In the genomic region with DNA sequence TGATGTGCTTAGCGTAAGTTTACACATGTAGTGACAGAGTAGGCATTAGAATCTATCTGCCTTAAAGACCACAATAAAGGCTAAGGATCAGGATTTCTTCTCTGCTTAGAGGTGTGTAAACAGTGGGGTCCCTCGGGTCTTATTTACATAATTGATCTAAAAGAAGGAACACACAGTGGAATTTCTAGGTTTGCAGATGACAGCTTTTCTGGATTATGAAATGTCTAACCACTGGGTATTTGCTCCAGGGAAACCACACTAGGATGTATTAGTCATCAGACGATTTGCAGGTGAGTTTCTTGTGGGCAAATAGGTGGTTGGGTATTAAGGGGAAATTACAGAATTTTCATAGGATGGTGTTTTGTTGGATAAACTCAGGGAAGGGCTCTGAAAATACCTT, we compare ENCODE assay signal across 13 cellular contexts.
"Had no signal": no experiment of that assay in that cellular context is flagged by ENCODE, and none has a peak within 500 bp of the region (broad histone marks: within the 10 kb centered on the region; RNA-seq: fewer than 3 reads in every experiment).

No MANE protein-coding gene starts in this region.

- H3K4me3 ChIP-seq: coronary artery, prostate gland, sigmoid colon had no signal

- H3K27me3 ChIP-seq: sigmoid colon had no signal

- H3K27ac ChIP-seq: coronary artery, prostate gland, sigmoid colon had no signal

- H3K36me3 ChIP-seq: prostate gland, sigmoid colon had no signal

- ATAC-seq: activated CD8-positive, alpha-beta T cell treated with anti-CD3 and anti-CD28 coated beads for 36 hours; naive thymus-derived CD4-positive, alpha-beta T cell; stimulated activated naive B cell treated with anti-CD40 and anti-IgM and Interleukin-4, amounts not matched to agents 10 μg/mL and 1 μg/mL and 100 μg/mL, for 72 hours had no signal

- H3K9me3 ChIP-seq: prostate gland, sigmoid colon had no signal

- DNase-seq: activated CD4-positive, alpha-beta T cell treated with anti-CD3 and anti-CD28 coated beads for 1 hour; activated CD8-positive, alpha-beta T cell treated with anti-CD3 and anti-CD28 coated beads for 36 hours; activated naive CD4-positive, alpha-beta T cell; caudate nucleus; effector CD8-positive, alpha-beta T cell; hypothalamus; naive thymus-derived CD4-positive, alpha-beta T cell; sigmoid colon; stimulated activated CD4-positive, alpha-beta T cell treated with anti-CD3 and anti-CD28 coated beads, Interleukin-2, amount 100 ng/mL, for 24 hours; stimulated activated naive B cell treated with anti-CD40 and anti-IgM and Interleukin-4, amounts not matched to agents 10 μg/mL and 1 μg/mL and 100 μg/mL, for 72 hours; substantia nigra had no signal
